ENCODE assay signal across 8 cellular contexts in genomic region chr1:204128964-204129896, GRCh38. TPM values are rescaled to one million over a fixed set of nuclear protein-coding genes. Genes with fewer than 3 reads are reported as not detected.
DNase-seq lines count a peak whose midpoint lies in the region; ATAC-seq, FAIRE-seq and TF ChIP-seq lines count a peak whose summit lies in the region.

No MANE protein-coding gene starts in this region.

- intact Hi-C loops in spleen (cut with DNase I; ENCODE audit: low total_unique reads): loop anchor here (5.0 kb wide), 1 partner anchor 257 kb away; no protein-coding TSS in a partner anchor

- H3K36me3 ChIP-seq in WERI-Rb-1: peaks cover 17% of the 10 kb centered on the region
- peaks cover 1% of the 10 kb centered on the region for H3K36me3 ChIP-seq in bronchial epithelial cell (ENCODE audit: control insufficient read depth, insufficient read depth, low read length)
- H3K36me3 ChIP-seq in spleen: peaks cover 0 to 28% (median 2%) of the 10 kb centered on the region in 6 donors

- DNase-seq in AG08395 (ENCODE audit: low spot score) (peak; percentile 89), NCI-H2107 (lab: John Stamatoyannopoulos, UW) (peak; percentile 68), WERI-Rb-1 (peak; percentile 95), bronchial epithelial cell (ENCODE audit: low read depth) (peak; percentile 33), immature natural killer cell (peak; percentile 63 to 69 (median 66)), spleen (peak; percentile 91)

- peaks cover 11 to 15% of the 10 kb centered on the region in 2 donors for H3K4me1 Mint-ChIP-seq in immature natural killer cell

- H3K4me1 ChIP-seq in spleen: peaks cover 0 to 40% (median 17%) of the 10 kb centered on the region in 6 donors

- no peak for TF ChIP-seq POLR2A in spleen (IDR thresholded peaks at IDR 0.05)

- H3K27me3 Mint-ChIP-seq in immature natural killer cell (ENCODE audit: low read depth in 3 of 3): peaks cover 0 to 2% (median 0%) of the 10 kb centered on the region in 3 donors

- H3K27ac Mint-ChIP-seq in immature natural killer cell: peak overlapping the region in 3 of 6 donors; percentile 30 to 56 (median 46)

- ATAC-seq in GM21529 (IDR thresholded peaks at IDR 0.05; ENCODE audit: unreplicated experiment): peak; percentile 79
- no peak for ATAC-seq in GM19324 (IDR thresholded peaks at IDR 0.05; ENCODE audit: low FRiP score, unreplicated experiment)

- H3K36me3 Mint-ChIP-seq in immature natural killer cell: peaks cover 0 to 10% (median 4%) of the 10 kb centered on the region in 3 donors

- no peaks in the 10 kb centered on the region for H3K9me3 ChIP-seq in WERI-Rb-1 (ENCODE audit: severe bottlenecking)
- H3K9me3 ChIP-seq in spleen: no peaks in the 10 kb centered on the region

- TF ChIP-seq CTCF in WERI-Rb-1 (IDR thresholded peaks at IDR 0.05; ENCODE audit: low read depth, low read length): peak; percentile 100
- peak; percentile 94 for TF ChIP-seq CTCF in bronchial epithelial cell (IDR thresholded peaks at IDR 0.05; ENCODE audit: insufficient read depth, low read length, severe bottlenecking)
- TF ChIP-seq CTCF in spleen (IDR thresholded peaks at IDR 0.05 in 8 of 11, conservative IDR thresholded peaks at IDR 0.05 in 3 of 11): peak; percentile 61 to 96 (median 89)

- no peaks in the 10 kb centered on the region for H3K27me3 ChIP-seq in WERI-Rb-1 (ENCODE audit: insufficient read depth, low read depth, severe bottlenecking)
- H3K27me3 ChIP-seq in bronchial epithelial cell (ENCODE audit: control insufficient read depth, insufficient read depth, low read length): no peaks in the 10 kb centered on the region
- peaks cover 0 to 17% (median 0%) of the 10 kb centered on the region in 7 donors for H3K27me3 ChIP-seq in spleen (replicated peaks in 1 of 7)

- peak overlapping the region; percentile 66 for H3K27ac ChIP-seq in WERI-Rb-1
- peak overlapping the region in 1 of 8 donors; percentile 36 for H3K27ac ChIP-seq in spleen

- peak overlapping the region; percentile 69 for H3K4me3 ChIP-seq in WERI-Rb-1 (ENCODE audit: low read depth, low read length)
- peak overlapping the region; percentile 36 for H3K4me3 ChIP-seq in bronchial epithelial cell (ENCODE audit: low read depth, low read length)
- peak overlapping the region in 1 of 8 donors; percentile 28 for H3K4me3 ChIP-seq in spleen

- FAIRE-seq in bronchial epithelial cell (lab: Jason Lieb, UNC): peak; percentile 91

- peak overlapping the region in 2 of 5 donors; percentile 40 to 42 for H3K4me3 Mint-ChIP-seq in immature natural killer cell

- H3K9me3 Mint-ChIP-seq in immature natural killer cell: no peaks in the 10 kb centered on the region

- WGBS in spleen, 5 donors: 29 to 45% (median 30%) methylated on average over 22 to 29 of the region's 29 CpGs

RNA-seq across cellular contexts. Expression of gene ETNK2, which starts 22.6 kb away (rescaled TPM):
- 58.7 and 70.4 TPM in 2 replicates for total RNA-seq in bronchial epithelial cell
- 1 to 10 TPM; 1.4 to 4.8 (median 3.7) TPM for polyA plus RNA-seq in immature natural killer cell
- 10 to 100 TPM in 2 of 7 donors, 1 to 10 TPM in 5; 4.4 to 20.8 (median 8.6) TPM for total RNA-seq in spleen
- 1 to 10 TPM; 1.9 to 3.8 (median 2.5) TPM for polyA plus RNA-seq in spleen

RNA-seq across cellular contexts. Expression of gene REN, which starts 36.9 kb away (rescaled TPM):
- total RNA-seq in bronchial epithelial cell (0.26 TPM in 2 replicates), spleen (under 1 TPM in 1 of 7 donors, not detected in 6; 0.25 TPM)
- polyA plus RNA-seq in immature natural killer cell (not detected), spleen (under 1 TPM in 1 of 3 donors, not detected in 2; 0.12 TPM)

RNA-seq across cellular contexts. Expression of gene SOX13, which starts 56.3 kb away (rescaled TPM):
- 3.2 and 8.8 TPM in 2 replicates for total RNA-seq in bronchial epithelial cell
- 1 to 10 TPM in 2 of 3 donors, under 1 TPM in 1; 0.54 to 6.6 (median 2.2) TPM for polyA plus RNA-seq in immature natural killer cell
- 10 to 100 TPM; 12.8 to 28.7 (median 19.2) TPM for total RNA-seq in spleen
- polyA plus RNA-seq in spleen: 1 to 10 TPM; 2.0 to 9.6 (median 2.2) TPM

Comparison
In these comparisons a context has a peak if more than half of its experiments do, and no peak if none do; other contexts are left out.
1. DNase-seq: peak in every context shown above with its lines; median percentile 95 in WERI-Rb-1; 91 in spleen; 89 in AG08395; 68 in NCI-H2107; 66 in immature natural killer cell; 33 in bronchial epithelial cell.